ENCODE assay signal across 25 cellular contexts in the genomic region with DNA sequence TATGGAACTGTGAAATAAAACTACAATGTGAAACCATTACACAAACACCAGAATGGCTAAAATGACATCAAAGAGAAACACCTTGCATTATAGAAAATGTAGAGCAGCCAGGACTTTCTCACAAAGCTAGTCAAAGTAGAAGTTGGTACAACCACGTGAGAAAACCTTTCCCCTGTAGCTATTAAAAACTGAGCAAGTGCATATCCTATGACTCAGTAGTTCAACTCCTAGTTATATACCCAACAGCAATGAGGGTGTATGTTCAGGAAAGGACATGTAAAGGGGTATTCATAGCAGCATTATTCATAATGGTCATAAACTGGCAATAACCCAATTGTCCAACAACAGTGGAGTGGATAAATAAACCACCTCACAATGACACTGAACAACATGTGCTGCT.
"Had no signal": no experiment of that assay in that cellular context is flagged by ENCODE, and none has a peak within 500 bp of the region (broad histone marks: within the 10 kb centered on the region; RNA-seq: fewer than 3 reads in every experiment).

No MANE protein-coding gene starts in this region.

- H3K4me1 ChIP-seq: SJCRH30 had no signal

- H3K27me3 Mint-ChIP-seq: activated CD4-positive, alpha-beta T cell treated with anti-CD3 and anti-CD28 coated beads, Interleukin-2, amount 10 ng/mL, durations not matched to agents 24 days and 14 days; central memory CD8-positive, alpha-beta T cell had no signal

- H3K9me3 ChIP-seq: MG63, SJCRH30 had no signal

- H3K27ac Mint-ChIP-seq: activated CD4-positive, alpha-beta T cell treated with anti-CD3 and anti-CD28 coated beads, Interleukin-2, amount 10 ng/mL, durations not matched to agents 24 days and 14 days; activated T-helper 1 cell treated with anti-CD3 and anti-CD28 coated beads, Interleukin-12 subunit alpha, Interleukin-12 subunit beta, Interleukin-2, Interleukin-4 antibody, amounts not matched to agents 30 ng/mL and 10 ng/mL and 1 ng/mL, durations not matched to agents 14 hours and 24 hours and 36 hours had no signal

- H3K4me1 Mint-ChIP-seq: activated CD4-positive, alpha-beta T cell treated with anti-CD3 and anti-CD28 coated beads, Interleukin-2, amount 10 ng/mL, durations not matched to agents 24 days and 14 days; central memory CD8-positive, alpha-beta T cell had no signal

- H3K4me3 Mint-ChIP-seq: activated CD4-positive, alpha-beta T cell treated with anti-CD3 and anti-CD28 coated beads, Interleukin-2, amount 10 ng/mL, durations not matched to agents 24 days and 14 days; activated T-helper 1 cell treated with anti-CD3 and anti-CD28 coated beads, Interleukin-12 subunit alpha, Interleukin-12 subunit beta, Interleukin-2, Interleukin-4 antibody, amounts not matched to agents 30 ng/mL and 10 ng/mL and 1 ng/mL, durations not matched to agents 14 hours and 24 hours and 36 hours; central memory CD8-positive, alpha-beta T cell had no signal

- H3K27me3 ChIP-seq: brain microvascular endothelial cell, cardiac muscle cell, MG63, SJCRH30 had no signal

- ATAC-seq: Panc1 had no signal

- DNase-seq: activated CD4-positive, alpha-beta T cell treated with anti-CD3 and anti-CD28 coated beads, Interleukin-2, amount 10 ng/mL, durations not matched to agents 24 days and 14 days; activated CD4-positive, alpha-beta T cell treated with anti-CD3 and anti-CD28 coated beads, Interleukin-2, amount 50 U/mL, for 4 hours; activated CD8-positive, alpha-beta memory T cell treated with anti-CD3 and anti-CD28 coated beads, Interleukin-2, amount 50 U/mL, for 4 hours; activated effector memory CD4-positive, alpha-beta T cell treated with Interleukin-2 at 50 U/mL for 16 hours; activated naive CD4-positive, alpha-beta T cell treated with anti-CD3 and anti-CD28 coated beads, Interleukin-2, amount 50 U/mL, for 16 hours; anterior cingulate cortex; brain microvascular endothelial cell; Kasumi-1; KG1; MG63; NCI-H1048; NCI-H1105 treated with DMSO at 0.1 percent for 48 hours; NCI-H1436 treated with DMSO at 0.1 percent for 48 hours; NCI-H1694 treated with DMSO at 0.1 percent for 48 hours; NCI-H2029; NCI-H345; NCI-H524 treated with DMSO at 0.1 percent for 48 hours; SHP77; SJCRH30; T1000 had no signal

- H3K27ac ChIP-seq: brain microvascular endothelial cell, cardiac muscle cell, SJCRH30, SK-N-MC had no signal

- H3K9me3 Mint-ChIP-seq: activated CD4-positive, alpha-beta T cell treated with anti-CD3 and anti-CD28 coated beads, Interleukin-2, amount 10 ng/mL, durations not matched to agents 24 days and 14 days; activated T-helper 1 cell treated with anti-CD3 and anti-CD28 coated beads, Interleukin-12 subunit alpha, Interleukin-12 subunit beta, Interleukin-2, Interleukin-4 antibody, amounts not matched to agents 30 ng/mL and 10 ng/mL and 1 ng/mL, durations not matched to agents 14 hours and 24 hours and 36 hours; central memory CD8-positive, alpha-beta T cell had no signal

- H3K36me3 ChIP-seq: brain microvascular endothelial cell, cardiac muscle cell, MG63, SJCRH30 had no signal

- H3K4me3 ChIP-seq: cardiac muscle cell, MG63, SJCRH30, SK-N-MC had no signal
